In genomic region chr7:876077-876971, GRCh38 we compare ENCODE assay signal across 8 cellular contexts. TPM values are rescaled to one million over a fixed set of nuclear protein-coding genes. Genes with fewer than 3 reads are reported as not detected.
A peak's percentile ranks its signal among the peaks of the same experiment; 100 is the strongest.
DNase-seq lines count a peak whose midpoint lies in the region; ATAC-seq and TF ChIP-seq lines count a peak whose summit lies in the region.

Gene GET4, plus strand, starts transcription at chr7:876554. Its CDS starts 92 bp downstream, at chr7:876646.

- H3K27me3 Mint-ChIP-seq in T-cell (no peaks in the 10 kb centered on the region), progenitor cell of endocrine pancreas (no peaks in the 10 kb centered on the region)

- peak within 1 kb of the TSS; percentile 87 to 94 (median 87) for H3K4me3 Mint-ChIP-seq in T-cell
- H3K4me3 Mint-ChIP-seq in progenitor cell of endocrine pancreas (ENCODE audit: low read depth) = peak within 1 kb of the TSS; percentile 85

- intact Hi-C loops in adrenal gland (cut with DNase I) = no loop called here
- intact Hi-C loops in left cardiac atrium (cut with DNase I) = loop anchor here in 1 of 2 donors (10.0 kb wide), 1 partner anchor 92 kb away; no protein-coding TSS in a partner anchor

- H3K9me3 Mint-ChIP-seq in T-cell (no peaks in the 10 kb centered on the region), progenitor cell of endocrine pancreas (ENCODE audit: low read depth) (no peaks in the 10 kb centered on the region)

- H3K4me1 Mint-ChIP-seq in T-cell (peaks cover 29 to 40% (median 37%) of the 10 kb centered on the region in 3 donors), progenitor cell of endocrine pancreas (ENCODE audit: low read depth) (peaks cover 12% of the 10 kb centered on the region)

- H3K36me3 Mint-ChIP-seq in T-cell = peaks cover 27% of the 10 kb centered on the region
- peaks cover 15% of the 10 kb centered on the region for H3K36me3 Mint-ChIP-seq in progenitor cell of endocrine pancreas (ENCODE audit: insufficient read depth)

- H3K27ac Mint-ChIP-seq in T-cell (peak within 1 kb of the TSS; percentile 83 to 84), progenitor cell of endocrine pancreas (peak within 1 kb of the TSS; percentile 94)

- TF ChIP-seq CTCF in GM12865 (IDR thresholded peaks at IDR 0.05; ENCODE audit: insufficient read depth, low read depth, low read length, missing control alignments) = peak; percentile 19
- peak in 4 of 6 experiments; percentile 15 to 32 (median 25) for TF ChIP-seq CTCF in adrenal gland (IDR thresholded peaks at IDR 0.05)
- TF ChIP-seq CTCF in progenitor cell of endocrine pancreas (IDR thresholded peaks at IDR 0.05; ENCODE audit: unreplicated experiment) = peak; percentile 32

- CTCF ChIA-PET in T-cell (lab: Charles Lee) = interaction anchor here in 1 of 2 donors (0.7 kb wide), 1 partner anchor 99 kb away, joined by 4 read pairs; the partner anchor contains the start of gene COX19

- ATAC-seq in HG02642 (IDR thresholded peaks at IDR 0.05; ENCODE audit: poor library complexity, unreplicated experiment) (peak; percentile 81), T-cell (replicated peaks in 1 of 4) (peak; percentile 80 to 85 (median 80)), left cardiac atrium (peak; percentile 79 to 88)

- H3K4me1 ChIP-seq in adrenal gland (replicated peaks in 1 of 2) = peaks cover 23 to 49% of the 10 kb centered on the region in 2 donors

- H3K36me3 ChIP-seq in adrenal gland (replicated peaks in 1 of 2) = peaks cover 0 to 17% of the 10 kb centered on the region in 2 donors

- WGBS in adrenal gland, 4 donors = 0 to 1% (median 1%) methylated on average over 37 to 129 of the region's 129 CpGs; no CpG with 5 or more reads in 1 of the 4 donors

- peak within 1 kb of the TSS; percentile 43 to 98 (median 87) for H3K27ac ChIP-seq in adrenal gland

- peak; percentile 90 to 91 for TF ChIP-seq POLR2A in adrenal gland (IDR thresholded peaks at IDR 0.05)

- DNase-seq in GM12865 (ENCODE audit: low read depth) (peak; percentile 99), NCI-H128 (lab: John Stamatoyannopoulos, UW; ENCODE audit: unreplicated experiment) (peak; percentile 90), T-cell (peak; percentile 85 to 99 (median 94)), adrenal gland (peak; percentile 95 to 99 (median 98)), left cardiac atrium (peak; percentile 97), progenitor cell of endocrine pancreas (ENCODE audit: low spot score, unreplicated experiment) (peak; percentile 97), ureter (ENCODE audit: low spot score) (peak; percentile 98)

- H3K27me3 ChIP-seq in adrenal gland = no peaks in the 10 kb centered on the region

- H3K4me3 ChIP-seq in GM12865 (ENCODE audit: low read depth, low read length) = peak within 1 kb of the TSS; percentile 93
- peak within 1 kb of the TSS; percentile 29 to 82 (median 56) for H3K4me3 ChIP-seq in adrenal gland

- H3K9me3 ChIP-seq in adrenal gland (replicated peaks in 1 of 3) = no peaks in the 10 kb centered on the region

- POLR2A ChIA-PET in T-cell (lab: Charles Lee) = no interaction called here

RNA-seq across cellular contexts. Expression of gene GET4, which starts in this region (rescaled TPM):
- total RNA-seq in T-cell (10 to 100 TPM; 52.2 to 76.4 (median 54.7) TPM), adrenal gland (100 to 1,000 TPM in 1 of 8 donors, 10 to 100 TPM in 7; 44.7 to 190 (median 69.1) TPM), left cardiac atrium (10 to 100 TPM; 17.8 to 28.3 TPM), progenitor cell of endocrine pancreas (58.2 and 58.7 TPM in 2 replicates), ureter (43.4 TPM)
- polyA plus RNA-seq in adrenal gland = 100 to 1,000 TPM in 2 of 3 donors, 10 to 100 TPM in 1; 38.3 to 166 (median 164) TPM

Comparison
In these comparisons a context has a peak if more than half of its experiments do, and no peak if none do; other contexts are left out.
1. Peak in every context shown above with its lines: DNase-seq, ATAC-seq, H3K4me3 ChIP-seq and H3K27ac ChIP-seq.